In the genomic region with DNA sequence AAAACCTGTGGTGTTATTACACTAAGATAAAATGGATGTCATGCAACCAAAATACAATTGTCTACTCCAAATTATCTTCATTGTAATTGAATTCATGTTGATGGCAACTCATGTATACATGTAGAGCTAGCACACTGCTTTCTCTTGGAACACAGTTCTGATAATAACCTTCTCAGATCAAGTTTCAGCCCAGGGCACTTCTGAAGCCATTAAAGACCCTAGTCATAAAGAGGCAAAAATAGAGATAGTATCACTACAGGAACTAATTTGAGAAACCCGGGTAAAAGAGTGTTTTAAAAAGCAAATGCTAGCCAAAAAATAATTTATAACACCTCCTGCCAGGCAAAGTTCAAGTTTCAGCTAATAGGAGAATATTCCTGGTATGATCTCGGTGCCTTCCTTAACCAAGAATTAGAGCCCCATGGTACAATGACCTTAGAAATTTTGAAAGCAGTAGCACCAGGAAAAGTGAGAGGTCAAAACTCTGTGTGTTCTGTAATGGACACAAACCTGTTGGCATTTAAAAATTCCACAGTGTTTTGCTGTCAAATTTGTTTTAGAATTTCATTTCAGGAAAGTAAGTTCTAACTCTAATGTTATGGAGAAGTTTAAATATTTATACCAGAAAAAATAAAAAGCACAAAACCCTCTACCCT, we compare ENCODE assay signal across 13 cellular contexts.
DNase-seq lines count a peak whose midpoint lies in the region; ATAC-seq and TF ChIP-seq lines count a peak whose summit lies in the region.
"Had no signal": no experiment of that assay in that cellular context is flagged by ENCODE, and none has a peak within 500 bp of the region (broad histone marks: within the 10 kb centered on the region; RNA-seq: fewer than 3 reads in every experiment).

No MANE protein-coding gene starts in this region.

- H3K9me3 ChIP-seq in stomach smooth muscle (ENCODE audit: control insufficient read depth in 2 of 2, low read length in 2 of 2): no peaks in the 10 kb centered on the region

- H3K27ac Mint-ChIP-seq in HFFc6: peak overlapping the region; percentile 91
- H3K27ac Mint-ChIP-seq: H9 had no signal

- H3K4me1 ChIP-seq in stomach smooth muscle (ENCODE audit: control insufficient read depth, insufficient read depth, low read length): peaks cover 4% of the 10 kb centered on the region

- H3K36me3 Mint-ChIP-seq in HFFc6 (ENCODE audit: low read depth): peaks cover 22% of the 10 kb centered on the region
- H3K36me3 Mint-ChIP-seq: IgD-negative memory B cell had no signal

- H3K9ac ChIP-seq in stomach smooth muscle (ENCODE audit: low read length in 2 of 2): peak overlapping the region in 1 of 2 donors; percentile 24

- peaks cover 79% of the 10 kb centered on the region for H3K4me1 Mint-ChIP-seq in HFFc6 (ENCODE audit: low read depth)

- no peaks in the 10 kb centered on the region for H3K27me3 Mint-ChIP-seq in HFFc6 (ENCODE audit: insufficient read depth)

- H3K4me3 ChIP-seq in stomach smooth muscle (ENCODE audit: low read length in 2 of 2): no peak overlapping the region

- TF ChIP-seq CTCF in HFFc6 (IDR thresholded peaks at IDR 0.05): no peak

- H3K27ac ChIP-seq in stomach smooth muscle (ENCODE audit: low read length): peak overlapping the region; percentile 64

- H3K4me3 Mint-ChIP-seq in HFFc6: peak overlapping the region; percentile 39
- H3K4me3 Mint-ChIP-seq: H9, IgD-negative memory B cell had no signal

- no peaks in the 10 kb centered on the region for H3K36me3 ChIP-seq in stomach smooth muscle (ENCODE audit: control insufficient read depth in 2 of 2, insufficient read depth in 2 of 2, low read length in 2 of 2)

- DNase-seq in HFFc6 (no peak), SK-MEL-5 (ENCODE audit: low read depth, low spot score) (peak; percentile 26), lung microvascular endothelial cell (ENCODE audit: low read depth in 2 of 2) (peak; percentile 12 to 16), GM03348 (ENCODE audit: low spot score) (no peak)
- DNase-seq in activated T-cell treated with anti-CD3 and anti-CD28 coated beads, Interleukin-2, amount 50 U/mL, for 1 hour: no peak
- DNase-seq: effector CD4-positive, alpha-beta T cell; H9; hippocampal formation; RPMI8226 had no signal

- in situ Hi-C loops in SK-MEL-5 (cut with HindIII; ENCODE audit: low pct_unique_long_range_greater_than_20kb, low sequenced_read_pairs): no loop called here

- no peaks in the 10 kb centered on the region for H3K9me3 Mint-ChIP-seq in HFFc6
- H3K9me3 Mint-ChIP-seq: H9 had no signal

- no peaks in the 10 kb centered on the region for H3K27me3 ChIP-seq in stomach smooth muscle (ENCODE audit: control insufficient read depth in 1 of 2, insufficient read depth in 2 of 2, low read length in 2 of 2)

- ATAC-seq in HG02571 (IDR thresholded peaks at IDR 0.05; ENCODE audit: unreplicated experiment) (no peak), GM21360 (IDR thresholded peaks at IDR 0.05; ENCODE audit: unreplicated experiment) (no peak)

Comparison
In these comparisons a context has a peak if more than half of its experiments do, and no peak if none do; other contexts are left out.
1. DNase-seq: peak in SK-MEL-5 (single experiment) and lung microvascular endothelial cell (2 of 2); none in HFFc6 (single experiment), activated T-cell treated with anti-CD3 and anti-CD28 coated beads, Interleukin-2, amount 50 U/mL, for 1 hour (single experiment) and GM03348 (single experiment).